10 cellular contexts compared by ENCODE assay signal in the genomic region with DNA sequence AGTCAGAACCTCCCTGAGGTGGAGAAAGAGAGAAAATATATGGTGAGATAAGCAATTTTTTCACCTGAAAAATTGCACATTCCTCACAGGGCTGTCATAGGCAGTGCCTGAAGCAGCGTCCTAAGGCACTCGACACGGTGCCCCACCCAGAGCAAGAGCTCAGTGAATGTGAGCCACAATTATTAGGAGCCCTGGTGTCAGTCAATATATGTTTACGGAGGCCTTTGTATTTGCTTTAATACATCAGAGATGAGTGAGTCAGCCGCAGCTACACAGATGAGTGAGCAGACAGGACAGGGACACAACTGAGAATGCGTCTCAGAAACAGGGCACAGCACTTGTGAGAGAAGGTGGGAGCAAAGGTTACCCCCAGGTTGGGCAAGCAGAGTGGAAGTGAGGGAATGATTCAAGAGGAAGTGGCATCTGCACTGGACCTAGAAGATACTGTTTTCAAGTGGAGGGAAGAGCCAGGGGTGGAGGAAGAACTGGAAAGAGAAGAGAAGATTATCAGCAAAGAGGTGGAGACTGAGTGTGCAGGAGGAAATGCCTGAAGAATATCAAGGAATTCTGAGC. TPM values are rescaled to one million over a fixed set of nuclear protein-coding genes. Genes with fewer than 3 reads are reported as not detected.
DNase-seq lines count a peak whose midpoint lies in the region; ATAC-seq, FAIRE-seq and TF ChIP-seq lines count a peak whose summit lies in the region.
"Had no signal": no experiment of that assay in that cellular context is flagged by ENCODE, and none has a peak within 500 bp of the region (broad histone marks: within the 10 kb centered on the region; RNA-seq: fewer than 3 reads in every experiment).

No MANE protein-coding gene starts in this region.

- ATAC-seq in left lung (peak; percentile 16), HG03432 (IDR thresholded peaks at IDR 0.05; ENCODE audit: unreplicated experiment) (no peak)

- H3K4me1 Mint-ChIP-seq in T-helper 2 cell treated with Interferon-gamma antibody and Interleukin-4, amounts not matched to agents 5 μg/mL and 100 μg/mL, for 36 hours (ENCODE audit: low read depth): peaks cover 26% of the 10 kb centered on the region

- H3K36me3 ChIP-seq in left lung (no peaks in the 10 kb centered on the region), thyroid gland (no peaks in the 10 kb centered on the region)

- no peak for TF ChIP-seq CTCF in HL-60 (IDR thresholded peaks at IDR 0.05; ENCODE audit: insufficient read depth, low read length)
- no peak for TF ChIP-seq CTCF in left lung (IDR thresholded peaks at IDR 0.05)
- no peak for TF ChIP-seq CTCF in thyroid gland (IDR thresholded peaks at IDR 0.05)

- WGBS in thyroid gland, 2 donors: 68 to 80% methylated on average over 6 of the region's 6 CpGs

- no peak overlapping the region for H3K4me3 Mint-ChIP-seq in T-helper 2 cell treated with Interferon-gamma antibody and Interleukin-4, amounts not matched to agents 5 μg/mL and 100 μg/mL, for 36 hours

- no peak overlapping the region for H3K4me3 ChIP-seq in HL-60 (replicated peaks; ENCODE audit: insufficient read depth, low read length)
- H3K4me3 ChIP-seq in left lung: no peak overlapping the region
- no peak overlapping the region for H3K4me3 ChIP-seq in thyroid gland (replicated peaks in 1 of 3)

- DNase-seq in DMS153 (lab: John Stamatoyannopoulos, UW): peak; percentile 68
- DNase-seq in HL-60 (ENCODE audit: low read depth in 1 of 2, low spot score in 1 of 2): peak in 1 of 2 experiments; percentile 65
- peak; percentile 13 for DNase-seq in T-helper 2 cell treated with Interferon-gamma antibody and Interleukin-4, amounts not matched to agents 5 μg/mL and 100 μg/mL, for 36 hours (ENCODE audit: low spot score)
- no peak for DNase-seq in left lung
- no peak for DNase-seq in thyroid gland
- DNase-seq in frontal cortex (ENCODE audit: low spot score in 2 of 2): no peak
- no peak for DNase-seq in NCI-H1105 (lab: John Stamatoyannopoulos, UW)

- no peaks in the 10 kb centered on the region for H3K27me3 Mint-ChIP-seq in T-helper 2 cell treated with Interferon-gamma antibody and Interleukin-4, amounts not matched to agents 5 μg/mL and 100 μg/mL, for 36 hours (ENCODE audit: low read depth)

- intact Hi-C loops in left lung (cut with DNase I) (no loop called here), thyroid gland (cut with DNase I) (loop anchor here (10.0 kb wide), 2 partner anchors 276 to 444 kb away; no protein-coding TSS in a partner anchor)

- TF ChIP-seq POLR2A in thyroid gland (IDR thresholded peaks at IDR 0.05): no peak

- H3K9me3 Mint-ChIP-seq in T-helper 2 cell treated with Interferon-gamma antibody and Interleukin-4, amounts not matched to agents 5 μg/mL and 100 μg/mL, for 36 hours: no peaks in the 10 kb centered on the region

- H3K27me3 ChIP-seq in HL-60 (ENCODE audit: insufficient read depth, poor library complexity, severe bottlenecking): no peaks in the 10 kb centered on the region
- no peaks in the 10 kb centered on the region for H3K27me3 ChIP-seq in left lung
- no peaks in the 10 kb centered on the region for H3K27me3 ChIP-seq in thyroid gland

- no peaks in the 10 kb centered on the region for H3K36me3 Mint-ChIP-seq in T-helper 2 cell treated with Interferon-gamma antibody and Interleukin-4, amounts not matched to agents 5 μg/mL and 100 μg/mL, for 36 hours (ENCODE audit: low read depth)

- peaks cover 12 to 42% of the 10 kb centered on the region in 2 donors for H3K4me1 ChIP-seq in left lung
- H3K4me1 ChIP-seq in thyroid gland: peaks cover 0 to 2% of the 10 kb centered on the region in 2 donors

- no peak for FAIRE-seq in frontal cortex (lab: Jason Lieb, UNC)

- H3K27ac Mint-ChIP-seq in T-helper 2 cell treated with Interferon-gamma antibody and Interleukin-4, amounts not matched to agents 5 μg/mL and 100 μg/mL, for 36 hours: peak overlapping the region; percentile 43

- no peaks in the 10 kb centered on the region for H3K9me3 ChIP-seq in left lung
- no peaks in the 10 kb centered on the region for H3K9me3 ChIP-seq in thyroid gland

- H3K27ac ChIP-seq in HL-60 (replicated peaks): peak overlapping the region; percentile 83
- peak overlapping the region in 1 of 2 donors; percentile 1 for H3K27ac ChIP-seq in left lung
- no peak overlapping the region for H3K27ac ChIP-seq in thyroid gland

RNA-seq across cellular contexts. Expression of gene PIGC, which starts 5.2 kb away (rescaled TPM):
- total RNA-seq in left lung (10 to 100 TPM; 22.3 to 22.9 TPM), thyroid gland (10 to 100 TPM; 19.4 to 23.4 (median 20.9) TPM), frontal cortex (28.1 TPM)

RNA-seq across cellular contexts. Expression of gene C1orf105, which starts 28.6 kb away (rescaled TPM):
- total RNA-seq in left lung (not detected), thyroid gland (not detected), frontal cortex (not detected)
- total RNA-seq: G401; T-helper 1 cell treated with Interleukin-12 subunit alpha and Interleukin-12 subunit beta and Interleukin-4 antibody, amounts not matched to agents 30 ng/mL and 1 ng/mL, for 36 hours had no signal

Comparison
In these comparisons a context has a peak if more than half of its experiments do, and no peak if none do; other contexts are left out.
1. DNase-seq: peak in DMS153 (single experiment) and T-helper 2 cell treated with Interferon-gamma antibody and Interleukin-4, amounts not matched to agents 5 μg/mL and 100 μg/mL, for 36 hours (single experiment); none in left lung (0 of 2), thyroid gland (0 of 2), frontal cortex (0 of 2) and NCI-H1105 (single experiment).